In genomic region chr1:61050541-61051454, GRCh38 we compare ENCODE assay signal across 1 cellular context.
TF ChIP-seq lines count a peak whose summit lies in the region.

No MANE protein-coding gene starts in this region.

TF ChIP-seq in K562, 482 proteins besides CTCF, POLR2A, EP300 and RAD21 (continued from another document):
- 0 out of 2 replicates have a peak, but pooled peaks have one; percentile 47 for TF ChIP-seq REST (CRISPR knock-in tag; IDR thresholded peaks at IDR 0.05; ENCODE audit: low read depth)
- no peak for TF ChIP-seq ZNF764 (CRISPR knock-in tag; IDR thresholded peaks at IDR 0.05; ENCODE audit: low read depth)
- no peak for TF ChIP-seq MTA2 (IDR thresholded peaks at IDR 0.05; ENCODE audit: low read depth)
- peak; percentile 10 to 41; a peak in 2 of 4 replicates for TF ChIP-seq MLLT1 (IDR thresholded peaks at IDR 0.05)
- TF ChIP-seq MAZ (CRISPR knock-in tag; conservative IDR thresholded peaks at IDR 0.05 in 1 of 2, IDR thresholded peaks at IDR 0.05 in 1 of 2), result peak in 1 of 2 experiments; percentile 64; a peak in 2 of 4 replicates
- peak; percentile 83 for TF ChIP-seq POLR2G (IDR thresholded peaks at IDR 0.05; ENCODE audit: low read depth, low read length)
- TF ChIP-seq, protein P1, sequence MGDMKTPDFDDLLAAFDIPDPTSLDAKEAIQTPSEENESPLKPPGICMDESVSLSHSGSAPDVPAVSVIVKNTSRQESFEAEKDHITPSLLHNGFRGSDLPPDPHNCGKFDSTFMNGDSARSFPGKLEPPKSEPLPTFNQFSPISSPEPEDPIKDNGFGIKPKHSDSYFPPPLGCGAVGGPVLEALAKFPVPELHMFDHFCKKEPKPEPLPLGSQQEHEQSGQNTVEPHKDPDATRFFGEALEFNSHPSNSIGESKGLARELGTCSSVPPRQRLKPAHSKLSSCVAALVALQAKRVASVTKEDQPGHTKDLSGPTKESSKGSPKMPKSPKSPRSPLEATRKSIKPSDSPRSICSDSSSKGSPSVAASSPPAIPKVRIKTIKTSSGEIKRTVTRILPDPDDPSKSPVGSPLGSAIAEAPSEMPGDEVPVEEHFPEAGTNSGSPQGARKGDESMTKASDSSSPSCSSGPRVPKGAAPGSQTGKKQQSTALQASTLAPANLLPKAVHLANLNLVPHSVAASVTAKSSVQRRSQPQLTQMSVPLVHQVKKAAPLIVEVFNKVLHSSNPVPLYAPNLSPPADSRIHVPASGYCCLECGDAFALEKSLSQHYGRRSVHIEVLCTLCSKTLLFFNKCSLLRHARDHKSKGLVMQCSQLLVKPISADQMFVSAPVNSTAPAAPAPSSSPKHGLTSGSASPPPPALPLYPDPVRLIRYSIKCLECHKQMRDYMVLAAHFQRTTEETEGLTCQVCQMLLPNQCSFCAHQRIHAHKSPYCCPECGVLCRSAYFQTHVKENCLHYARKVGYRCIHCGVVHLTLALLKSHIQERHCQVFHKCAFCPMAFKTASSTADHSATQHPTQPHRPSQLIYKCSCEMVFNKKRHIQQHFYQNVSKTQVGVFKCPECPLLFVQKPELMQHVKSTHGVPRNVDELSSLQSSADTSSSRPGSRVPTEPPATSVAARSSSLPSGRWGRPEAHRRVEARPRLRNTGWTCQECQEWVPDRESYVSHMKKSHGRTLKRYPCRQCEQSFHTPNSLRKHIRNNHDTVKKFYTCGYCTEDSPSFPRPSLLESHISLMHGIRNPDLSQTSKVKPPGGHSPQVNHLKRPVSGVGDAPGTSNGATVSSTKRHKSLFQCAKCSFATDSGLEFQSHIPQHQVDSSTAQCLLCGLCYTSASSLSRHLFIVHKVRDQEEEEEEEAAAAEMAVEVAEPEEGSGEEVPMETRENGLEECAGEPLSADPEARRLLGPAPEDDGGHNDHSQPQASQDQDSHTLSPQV (IDR thresholded peaks at IDR 0.05), result 0 out of 2 replicates have a peak, but pooled peaks have one; percentile 31
- TF ChIP-seq, protein P2, sequence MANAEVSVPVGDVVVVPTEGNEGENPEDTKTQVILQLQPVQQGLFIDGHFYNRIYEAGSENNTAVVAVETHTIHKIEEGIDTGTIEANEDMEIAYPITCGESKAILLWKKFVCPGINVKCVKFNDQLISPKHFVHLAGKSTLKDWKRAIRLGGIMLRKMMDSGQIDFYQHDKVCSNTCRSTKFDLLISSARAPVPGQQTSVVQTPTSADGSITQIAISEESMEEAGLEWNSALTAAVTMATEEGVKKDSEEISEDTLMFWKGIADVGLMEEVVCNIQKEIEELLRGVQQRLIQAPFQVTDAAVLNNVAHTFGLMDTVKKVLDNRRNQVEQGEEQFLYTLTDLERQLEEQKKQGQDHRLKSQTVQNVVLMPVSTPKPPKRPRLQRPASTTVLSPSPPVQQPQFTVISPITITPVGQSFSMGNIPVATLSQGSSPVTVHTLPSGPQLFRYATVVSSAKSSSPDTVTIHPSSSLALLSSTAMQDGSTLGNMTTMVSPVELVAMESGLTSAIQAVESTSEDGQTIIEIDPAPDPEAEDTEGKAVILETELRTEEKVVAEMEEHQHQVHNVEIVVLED (CRISPR knock-in tag; IDR thresholded peaks at IDR 0.05), result 0 out of 2 replicates have a peak, but pooled peaks have one; percentile 29
- TF ChIP-seq ZNF133 (CRISPR knock-in tag; IDR thresholded peaks at IDR 0.05), result no peak
- TF ChIP-seq NONO (IDR thresholded peaks at IDR 0.05; ENCODE audit: low read depth in 2 of 2, low read length in 1 of 2), result 0 out of 4 replicates have a peak, but pooled peaks of 1 of the 2 experiments have one; percentile 19
- TF ChIP-seq KDM1A (IDR thresholded peaks at IDR 0.05), result peak; percentile 49 to 67; a peak in 2 of 4 replicates
- TF ChIP-seq BRF2 (IDR thresholded peaks at IDR 0.05; ENCODE audit: borderline replicate concordance, insufficient read depth, insufficient read length), result no peak
- TF ChIP-seq, protein P3, sequence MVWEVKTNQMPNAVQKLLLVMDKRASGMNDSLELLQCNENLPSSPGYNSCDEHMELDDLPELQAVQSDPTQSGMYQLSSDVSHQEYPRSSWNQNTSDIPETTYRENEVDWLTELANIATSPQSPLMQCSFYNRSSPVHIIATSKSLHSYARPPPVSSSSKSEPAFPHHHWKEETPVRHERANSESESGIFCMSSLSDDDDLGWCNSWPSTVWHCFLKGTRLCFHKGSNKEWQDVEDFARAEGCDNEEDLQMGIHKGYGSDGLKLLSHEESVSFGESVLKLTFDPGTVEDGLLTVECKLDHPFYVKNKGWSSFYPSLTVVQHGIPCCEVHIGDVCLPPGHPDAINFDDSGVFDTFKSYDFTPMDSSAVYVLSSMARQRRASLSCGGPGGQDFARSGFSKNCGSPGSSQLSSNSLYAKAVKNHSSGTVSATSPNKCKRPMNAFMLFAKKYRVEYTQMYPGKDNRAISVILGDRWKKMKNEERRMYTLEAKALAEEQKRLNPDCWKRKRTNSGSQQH (CRISPR knock-in tag; IDR thresholded peaks at IDR 0.05), result no peak
- peak; percentile 40 for TF ChIP-seq CCNT2 (IDR thresholded peaks at IDR 0.05; ENCODE audit: borderline replicate concordance, extremely low read depth, insufficient read length, low read depth, low read length)
